In genomic region chr16:84647830-84648594, GRCh38 we compare ENCODE assay signal across 8 cellular contexts. TPM values are rescaled to one million over a fixed set of nuclear protein-coding genes. Genes with fewer than 3 reads are reported as not detected.
A peak's percentile ranks its signal among the peaks of the same experiment; 100 is the strongest.
DNase-seq lines count a peak whose midpoint lies in the region; ATAC-seq and TF ChIP-seq lines count a peak whose summit lies in the region.

KLHL36 (plus strand) TSS chr16:84648511; CDS start chr16:84650868, 2,357 bp downstream.

- H3K9me3 ChIP-seq in cardiac muscle cell (ENCODE audit: low read depth) (no peaks in the 10 kb centered on the region), trophoblast cell (ENCODE audit: insufficient read depth, low read depth, low read length) (no peaks in the 10 kb centered on the region), transverse colon (no peaks in the 10 kb centered on the region)

- TF ChIP-seq CTCF in cardiac muscle cell (IDR thresholded peaks at IDR 0.05; ENCODE audit: low read depth, low read length) (no peak), transverse colon (IDR thresholded peaks at IDR 0.05) (peak in 1 of 5 experiments; percentile 29)

- H2BK12ac ChIP-seq in trophoblast cell (ENCODE audit: low read length) = peak within 1 kb of the TSS; percentile 9

- peak within 1 kb of the TSS; percentile 55 for H2BK5ac ChIP-seq in trophoblast cell (ENCODE audit: low read depth, low read length, poor library complexity)

- H3K4me1 ChIP-seq in cardiac muscle cell (ENCODE audit: low read depth) = no peaks in the 10 kb centered on the region
- peaks cover 7 to 22% of the 10 kb centered on the region in 2 experiments for H3K4me1 ChIP-seq in trophoblast cell (ENCODE audit: control insufficient read depth in 1 of 2, insufficient read depth in 2 of 2, low read length in 2 of 2)
- peaks cover 4 to 26% (median 17%) of the 10 kb centered on the region in 4 donors for H3K4me1 ChIP-seq in transverse colon

- H4K12ac ChIP-seq in trophoblast cell (ENCODE audit: low read depth, low read length) = peak within 1 kb of the TSS; percentile 92

- peak within 1 kb of the TSS; percentile 88 for H3K4me2 ChIP-seq in trophoblast cell (ENCODE audit: low read length)

- TF ChIP-seq POLR2A in transverse colon (IDR thresholded peaks at IDR 0.05) = no peak

- in situ Hi-C loops in SK-MEL-5 (cut with HindIII; ENCODE audit: low pct_unique_long_range_greater_than_20kb, low sequenced_read_pairs) = no loop called here
- in situ Hi-C loops in transverse colon (cut with MboI; ENCODE audit: low pct_ligation_motif_present in 1 of 4, low pct_unique_long_range_greater_than_20kb in 1 of 4, low sequenced_read_pairs in 3 of 4) = no loop called here

- H3K36me3 ChIP-seq in cardiac muscle cell = no peaks in the 10 kb centered on the region
- peaks cover 8% of the 10 kb centered on the region in 2 experiments for H3K36me3 ChIP-seq in trophoblast cell (ENCODE audit: control insufficient read depth in 1 of 2, insufficient read depth in 2 of 2, low read length in 2 of 2)
- H3K36me3 ChIP-seq in transverse colon = peaks cover 0 to 12% (median 0%) of the 10 kb centered on the region in 4 donors

- H4K91ac ChIP-seq in trophoblast cell (ENCODE audit: low read depth, low read length) = peak within 1 kb of the TSS; percentile 93

- H2BK120ac ChIP-seq in trophoblast cell (ENCODE audit: insufficient read depth, low read length, poor library complexity) = peak within 1 kb of the TSS; percentile 74

- peaks cover 10 to 32% of the 10 kb centered on the region in 2 donors for H3K36me3 Mint-ChIP-seq in activated naive CD4-positive, alpha-beta T cell treated with anti-CD3 and anti-CD28 coated beads, Interleukin-2, amount 50 U/mL, for 72 hours

- peak within 1 kb of the TSS; percentile 91 for H3K4ac ChIP-seq in trophoblast cell (ENCODE audit: low read depth, low read length)

- peak within 1 kb of the TSS; percentile 94 for H4K8ac ChIP-seq in trophoblast cell (ENCODE audit: low read depth, low read length)

- H2AFZ ChIP-seq in trophoblast cell (ENCODE audit: insufficient read depth, low read length, poor library complexity) = peak within 1 kb of the TSS; percentile 90

- H3K27ac ChIP-seq in cardiac muscle cell (no peak within 1 kb of the TSS), trophoblast cell (ENCODE audit: low read depth, low read length) (no peak within 1 kb of the TSS), transverse colon (peak within 1 kb of the TSS; percentile 77 to 88 (median 85))

- intact Hi-C loops in transverse colon (cut with DNase I; ENCODE audit: low total_unique reads) = no loop called here

- peak within 1 kb of the TSS; percentile 81 for H2AK5ac ChIP-seq in trophoblast cell (ENCODE audit: low read length)

- TF ChIP-seq EP300 in transverse colon (IDR thresholded peaks at IDR 0.05; ENCODE audit: low read depth) = no peak

- no peaks in the 10 kb centered on the region for H3K9me3 Mint-ChIP-seq in activated naive CD4-positive, alpha-beta T cell treated with anti-CD3 and anti-CD28 coated beads, Interleukin-2, amount 50 U/mL, for 72 hours

- H3K9ac ChIP-seq in trophoblast cell (ENCODE audit: low read length) = peak within 1 kb of the TSS; percentile 18

- no peak within 1 kb of the TSS for H3K23ac ChIP-seq in trophoblast cell (ENCODE audit: low read length)

- H3K27ac Mint-ChIP-seq in activated naive CD4-positive, alpha-beta T cell treated with anti-CD3 and anti-CD28 coated beads, Interleukin-2, amount 50 U/mL, for 72 hours = peak within 1 kb of the TSS; percentile 82 to 90

- DNase-seq in AG08396 (ENCODE audit: low spot score) = peak; percentile 94
- peak; percentile 21 for DNase-seq in SK-MEL-5 (ENCODE audit: low read depth, low spot score)
- peak; percentile 79 to 82 for DNase-seq in activated naive CD4-positive, alpha-beta T cell treated with anti-CD3 and anti-CD28 coated beads, Interleukin-2, amount 50 U/mL, for 72 hours (ENCODE audit: low spot score in 2 of 2)
- DNase-seq in cardiac muscle cell (ENCODE audit: low read depth in 1 of 2, low spot score in 1 of 2) = peak; percentile 45 to 67
- DNase-seq in trophoblast cell = peak; percentile 12 to 68
- peak; percentile 63 for DNase-seq in transverse colon

- H3K4me3 ChIP-seq in cardiac muscle cell (peak within 1 kb of the TSS; percentile 44), trophoblast cell (ENCODE audit: low read depth, low read length) (peak within 1 kb of the TSS; percentile 83), transverse colon (peak within 1 kb of the TSS; percentile 62 to 83 (median 75))

- H3K79me1 ChIP-seq in trophoblast cell (ENCODE audit: low read length) = peaks cover 8% of the 10 kb centered on the region

- peak; percentile 60 for ATAC-seq in GM18858 (IDR thresholded peaks at IDR 0.05; ENCODE audit: unreplicated experiment)
- ATAC-seq in HG03066 (IDR thresholded peaks at IDR 0.05; ENCODE audit: low read depth, unreplicated experiment) = peak; percentile 76
- ATAC-seq in activated naive CD4-positive, alpha-beta T cell treated with anti-CD3 and anti-CD28 coated beads, Interleukin-2, amount 50 U/mL, for 72 hours = peak; percentile 89 to 93

- peak within 1 kb of the TSS; percentile 93 for H3K14ac ChIP-seq in trophoblast cell (ENCODE audit: low read length)

- H3K79me2 ChIP-seq in trophoblast cell (ENCODE audit: control insufficient read depth, insufficient read depth, low read length, poor library complexity) = peaks cover 7% of the 10 kb centered on the region

- H3K27me3 ChIP-seq in cardiac muscle cell = no peaks in the 10 kb centered on the region
- H3K27me3 ChIP-seq in trophoblast cell (ENCODE audit: insufficient read depth, low read length) = no peaks in the 10 kb centered on the region
- H3K27me3 ChIP-seq in transverse colon = no peaks in the 10 kb centered on the region

- WGBS in trophoblast cell (ENCODE audit: extremely low coverage, insufficient coverage, insufficient read length) = no CpG with 5 or more reads among the region's 77 CpGs
- 10% methylated on average over 48 of the region's 77 CpGs; no CpG with 5 or more reads in 1 of the 2 donors for WGBS in transverse colon (ENCODE audit: low coverage in 1 of 2), 2 donors

- peak within 1 kb of the TSS; percentile 86 for H3K18ac ChIP-seq in trophoblast cell (ENCODE audit: low read length)

RNA-seq across cellular contexts. Expression of gene KLHL36, which starts in this region (rescaled TPM):
- 28.9 and 35.5 TPM in 2 replicates for total RNA-seq in SK-MEL-5 (2014; rRNA removed; shearing (Covaris generic))
- polyA plus RNA-seq in SK-MEL-5 (2015; cell fraction: cytosol; rRNA removed) = 29.3 and 43.2 TPM in 2 replicates
- 88.9 and 99.5 TPM in 2 replicates for polyA plus RNA-seq in SK-MEL-5 (2015; cell fraction: nucleus; rRNA removed)
- total RNA-seq in activated naive CD4-positive, alpha-beta T cell treated with anti-CD3 and anti-CD28 coated beads, Interleukin-2, amount 50 U/mL, for 72 hours = 10 to 100 TPM; 50.5 to 60.5 TPM
- total RNA-seq in cardiac muscle cell (31.7 and 53.9 TPM in 2 replicates), transverse colon (10 to 100 TPM; 38.0 to 75.5 (median 66.7) TPM)
- 14.5 and 19.2 TPM in 2 replicates for polyA plus RNA-seq in cardiac muscle cell
- 17.4 and 17.6 TPM in 2 replicates for polyA plus RNA-seq in trophoblast cell (2013)

Comparison
In these comparisons a context has a peak if more than half of its experiments do, and no peak if none do; other contexts are left out.
1. DNase-seq: peak in every context shown above with its lines; median percentile 94 in AG08396; 80 in activated naive CD4-positive, alpha-beta T cell treated with anti-CD3 and anti-CD28 coated beads, Interleukin-2, amount 50 U/mL, for 72 hours; 63 in transverse colon; 56 in cardiac muscle cell; 40 in trophoblast cell; 21 in SK-MEL-5.
2. H3K27ac ChIP-seq: peak in transverse colon (4 of 4); none in cardiac muscle cell (single experiment) and trophoblast cell (single experiment).
3. Peak in every context shown above with its lines, with median percentiles within 50 percentile points of each other: ATAC-seq and H3K4me3 ChIP-seq.